Comparison of ENCODE assay signal across 8 cellular contexts in genomic region chr4:25376754-25377571, GRCh38. TPM values are rescaled to one million over a fixed set of nuclear protein-coding genes. Genes with fewer than 3 reads are reported as not detected.
A peak's percentile ranks its signal among the peaks of the same experiment; 100 is the strongest.
DNase-seq lines count a peak whose midpoint lies in the region; ATAC-seq, FAIRE-seq and TF ChIP-seq lines count a peak whose summit lies in the region.

TSS of gene ANAPC4 (plus strand) at chr4:25377263. CDS start at chr4:25377428, 165 bp downstream.

- no peaks in the 10 kb centered on the region for H3K9me3 ChIP-seq in right cardiac atrium (ENCODE audit: control insufficient read depth, low read length)

- peak; percentile 98 for ATAC-seq in GM18505 (IDR thresholded peaks at IDR 0.05; ENCODE audit: unreplicated experiment)
- peak; percentile 90 for ATAC-seq in HG02938 (IDR thresholded peaks at IDR 0.05; ENCODE audit: unreplicated experiment)
- ATAC-seq in right cardiac atrium = peak; percentile 99

- DNase-seq in NCI-H1694 treated with DMSO at 0.1 percent for 48 hours (lab: John Stamatoyannopoulos, UW) (peak; percentile 77), T-helper 2 cell (peak; percentile 90 to 100 (median 98)), anterior cingulate cortex (lab: John Stamatoyannopoulos, UW) (peak; percentile 35 to 91 (median 82)), right cardiac atrium (peak; percentile 98 to 99 (median 99)), pulmonary artery endothelial cell (ENCODE audit: low read depth, low spot score) (peak; percentile 67), urothelium cell line (ENCODE audit: low spot score) (peak; percentile 94)

- no peak for FAIRE-seq in urothelium cell line (lab: Jason Lieb, UNC)

- under 1% methylated on average over 74 of the region's 74 CpGs for WGBS in right cardiac atrium

- H3K27ac ChIP-seq in right cardiac atrium (ENCODE audit: low read length) = peak within 1 kb of the TSS; percentile 66

- H3K4me3 ChIP-seq in right cardiac atrium (ENCODE audit: low read length) = peak within 1 kb of the TSS; percentile 99

- peak; percentile 90 for TF ChIP-seq POLR2A in GM18505 (IDR thresholded peaks at IDR 0.05; ENCODE audit: borderline replicate concordance, extremely low read depth, insufficient read depth, insufficient read length)

- no peaks in the 10 kb centered on the region for H3K27me3 ChIP-seq in right cardiac atrium (ENCODE audit: control insufficient read depth, insufficient read depth)

- intact Hi-C loops in right cardiac atrium (cut with DNase I) = no loop called here

- H3K4me1 ChIP-seq in right cardiac atrium (ENCODE audit: control insufficient read depth, insufficient read depth, low read length) = peaks cover 7% of the 10 kb centered on the region

RNA-seq across cellular contexts. Expression of gene ANAPC4, which starts in this region (rescaled TPM):
- total RNA-seq in right cardiac atrium (10 to 100 TPM; 13.9 to 16.0 (median 15.4) TPM), pulmonary artery endothelial cell (22.8 and 28.0 TPM in 2 replicates)
- polyA plus RNA-seq in right cardiac atrium = 10.3 TPM

Comparison
In these comparisons a context has a peak if more than half of its experiments do, and no peak if none do; other contexts are left out.
1. Peak in every context shown above with its lines: DNase-seq, ATAC-seq, H3K4me3 ChIP-seq and H3K27ac ChIP-seq.